8 cellular contexts compared by ENCODE assay signal in genomic region chr2:231463698-231464575, GRCh38. TPM values are rescaled to one million over a fixed set of nuclear protein-coding genes. Genes with fewer than 3 reads are reported as not detected.
DNase-seq lines count a peak whose midpoint lies in the region; ATAC-seq and TF ChIP-seq lines count a peak whose summit lies in the region.

NCL (minus strand) TSS chr2:231464484; CDS start chr2:231464353, 131 bp downstream.

- peak; percentile 83 for DNase-seq in AG08395 (ENCODE audit: low spot score)
- peak; percentile 89 for DNase-seq in NCI-H345 (lab: John Stamatoyannopoulos, UW)
- DNase-seq in activated CD4-positive, CD25-positive, alpha-beta regulatory T cell treated with anti-CD3 and anti-CD28 coated beads, Interleukin-2, amount 50 U/mL, for 72 hours = peak; percentile 87
- peak; percentile 81 for DNase-seq in cerebellum (ENCODE audit: low spot score)
- peak; percentile 87 to 97 for DNase-seq in left colon
- peak; percentile 71 to 76 for DNase-seq in stimulated activated CD4-positive, alpha-beta T cell treated with anti-CD3 and anti-CD28 coated beads, Interleukin-2, amount 100 ng/mL, for 48 hours

- ATAC-seq in HG03196 (IDR thresholded peaks at IDR 0.05; ENCODE audit: unreplicated experiment) (peak; percentile 86), left colon (peak; percentile 60)

- intact Hi-C loops in left colon (cut with DNase I, micrococcal nuclease) = no loop called here

- in situ Hi-C loops in GM18951 (cut with MboI; ENCODE audit: low sequenced_read_pairs, unreplicated experiment) = no loop called here

- TF ChIP-seq POLR2A in GM18951 (IDR thresholded peaks at IDR 0.05; ENCODE audit: extremely low read depth, insufficient read depth, insufficient read length) = peak; percentile 99

RNA-seq across cellular contexts. Expression of gene NCL, which starts in this region (rescaled TPM):
- total RNA-seq in cerebellum (76.1 TPM), left colon (100 to 1,000 TPM; 229 to 335 TPM)

Comparison
In these comparisons a context has a peak if more than half of its experiments do, and no peak if none do; other contexts are left out.
1. Peak in every context shown above with its lines: DNase-seq and ATAC-seq.